ENCODE assay signal across 33 cellular contexts in genomic region chr4:67158669-67159068, GRCh38.
"Had no signal": no experiment of that assay in that cellular context is flagged by ENCODE, and none has a peak within 500 bp of the region (broad histone marks: within the 10 kb centered on the region; RNA-seq: fewer than 3 reads in every experiment).

No MANE protein-coding gene starts in this region.

- FAIRE-seq: K562 had no signal

- H3K27me3 ChIP-seq: ascending aorta, cardiac muscle cell, Peyer's patch, SJCRH30 had no signal

- DNase-seq: activated CD4-positive, alpha-beta memory T cell treated with anti-CD3 and anti-CD28 coated beads, Interleukin-2, amount 10 ng/mL, durations not matched to agents 7 days and 5 days; activated CD4-positive, alpha-beta T cell treated with anti-CD3 and anti-CD28 coated beads for 1 hour; activated CD4-positive, alpha-beta T cell treated with anti-CD3 and anti-CD28 coated beads for 48 hours; activated CD4-positive, CD25-positive, alpha-beta regulatory T cell; activated CD8-positive, alpha-beta memory T cell treated with anti-CD3 and anti-CD28 coated beads for 24 hours; activated CD8-positive, alpha-beta memory T cell treated with anti-CD3 and anti-CD28 coated beads, Interleukin-2, amount 10 ng/mL, durations not matched to agents 7 days and 5 days; activated CD8-positive, alpha-beta memory T cell treated with anti-CD3 and anti-CD28 coated beads, Interleukin-2, amount 50 U/mL, for 48 hours; activated effector memory CD4-positive, alpha-beta T cell treated with Interleukin-2 at 50 U/mL for 16 hours; activated naive CD4-positive, alpha-beta T cell treated with anti-CD3 and anti-CD28 coated beads, Interleukin-2, amount 10 ng/mL, durations not matched to agents 7 days and 5 days; activated naive CD8-positive, alpha-beta T cell treated with anti-CD3 and anti-CD28 coated beads, Interleukin-2, amount 50 U/mL, for 24 hours; activated T-cell treated with anti-CD3 and anti-CD28 coated beads, Interleukin-2, amount 50 U/mL, for 48 hours; amniotic stem cell; NCI-H1105 treated with DMSO at 0.1 percent for 48 hours; NCI-H1436; NCI-H1694; NCI-H1930; NCI-H2081 treated with DMSO at 0.1 percent for 48 hours; NCI-H226; NCI-H510A; NCI-H526; NCI-H748 treated with DMSO at 0.1 percent for 48 hours; NK-92 treated with Interleukin-12 subunit alpha and Interleukin-12 subunit beta, amount 100 ng/mL, for 24 hours; PC-3; Peyer's patch; SHP77; SJCRH30; T1000; WERI-Rb-1 had no signal

- H3K4me1 ChIP-seq: ascending aorta, Peyer's patch, SJCRH30 had no signal

- H3K9me3 ChIP-seq: ascending aorta, Peyer's patch, SJCRH30 had no signal

- H3K27ac ChIP-seq: ascending aorta, cardiac muscle cell, Peyer's patch, RWPE1, SJCRH30, SK-N-MC, WERI-Rb-1 had no signal

- ATAC-seq: activated CD8-positive, alpha-beta memory T cell treated with anti-CD3 and anti-CD28 coated beads, Interleukin-2, amount 10 ng/mL, durations not matched to agents 7 days and 5 days; activated naive CD8-positive, alpha-beta T cell treated with anti-CD3 and anti-CD28 coated beads, Interleukin-2, amount 50 U/mL, for 24 hours; K562; PC-3 had no signal

- H3K4me3 ChIP-seq: ascending aorta, cardiac muscle cell, K562, Peyer's patch, SJCRH30, SK-N-MC had no signal

- H3K36me3 ChIP-seq: ascending aorta, cardiac muscle cell, Peyer's patch, SJCRH30, WERI-Rb-1 had no signal
